1 cellular context compared by ENCODE assay signal in genomic region chr4:105150511-105150910, GRCh38.
TF ChIP-seq lines count a peak whose summit lies in the region.

No MANE protein-coding gene starts in this region.

TF ChIP-seq in IMR-90, 13 proteins besides CTCF, POLR2A, EP300 and RAD21 (continued from another document):
- TF ChIP-seq USF2 (IDR thresholded peaks at IDR 0.05; ENCODE audit: low read depth, low read length) (no peak), RCOR1 (IDR thresholded peaks at IDR 0.05; ENCODE audit: insufficient replicate concordance, low read length) (no peak), MXI1 (IDR thresholded peaks at IDR 0.05; ENCODE audit: borderline replicate concordance, low read depth, low read length) (no peak), NFE2L2 (IDR thresholded peaks at IDR 0.05; ENCODE audit: low read depth, low read length) (no peak), CHD1 (IDR thresholded peaks at IDR 0.05; ENCODE audit: low read depth, low read length) (no peak), RFX5 (IDR thresholded peaks at IDR 0.05; ENCODE audit: low read depth, low read length) (no peak), MAZ (IDR thresholded peaks at IDR 0.05; ENCODE audit: borderline replicate concordance, low read depth, low read length) (no peak)
